13 cellular contexts compared by ENCODE assay signal in genomic region chr6:21109421-21110178, GRCh38.
A peak's percentile ranks its signal among the peaks of the same experiment; 100 is the strongest.
DNase-seq lines count a peak whose midpoint lies in the region; TF ChIP-seq lines count a peak whose summit lies in the region.
"Had no signal": no experiment of that assay in that cellular context is flagged by ENCODE, and none has a peak within 500 bp of the region (broad histone marks: within the 10 kb centered on the region; RNA-seq: fewer than 3 reads in every experiment).

No MANE protein-coding gene starts in this region.

- H3K27ac Mint-ChIP-seq in activated T-helper 1 cell treated with anti-CD3 and anti-CD28 coated beads, Interleukin-12 subunit alpha, Interleukin-12 subunit beta, Interleukin-2, Interleukin-4 antibody, amounts not matched to agents 30 ng/mL and 10 ng/mL and 1 ng/mL, durations not matched to agents 14 hours and 24 hours and 36 hours, result no peak overlapping the region
- H3K27ac Mint-ChIP-seq in activated naive CD8-positive, alpha-beta T cell treated with anti-CD3 and anti-CD28 coated beads for 36 hours, result no peak overlapping the region

- H3K27me3 Mint-ChIP-seq in activated T-helper 1 cell treated with anti-CD3 and anti-CD28 coated beads, Interleukin-12 subunit alpha, Interleukin-12 subunit beta, Interleukin-2, Interleukin-4 antibody, amounts not matched to agents 30 ng/mL and 10 ng/mL and 1 ng/mL, durations not matched to agents 14 hours and 24 hours and 36 hours (ENCODE audit: insufficient read depth), result no peaks in the 10 kb centered on the region
- no peaks in the 10 kb centered on the region for H3K27me3 Mint-ChIP-seq in activated naive CD8-positive, alpha-beta T cell treated with anti-CD3 and anti-CD28 coated beads for 36 hours

- peaks cover 4% of the 10 kb centered on the region for H3K36me3 Mint-ChIP-seq in activated T-helper 1 cell treated with anti-CD3 and anti-CD28 coated beads, Interleukin-12 subunit alpha, Interleukin-12 subunit beta, Interleukin-2, Interleukin-4 antibody, amounts not matched to agents 30 ng/mL and 10 ng/mL and 1 ng/mL, durations not matched to agents 14 hours and 24 hours and 36 hours (ENCODE audit: low read depth)
- peaks cover 5% of the 10 kb centered on the region for H3K36me3 Mint-ChIP-seq in activated naive CD8-positive, alpha-beta T cell treated with anti-CD3 and anti-CD28 coated beads for 36 hours

- peak; percentile 71 for TF ChIP-seq EP300 in Ishikawa (IDR thresholded peaks at IDR 0.05; ENCODE audit: borderline replicate concordance)

- no peak overlapping the region for H3K4me3 ChIP-seq in brain microvascular endothelial cell (ENCODE audit: low read depth, low read length)
- H3K4me3 ChIP-seq: colonic mucosa, lung had no signal

- no peak overlapping the region for H3K4me3 Mint-ChIP-seq in activated T-helper 1 cell treated with anti-CD3 and anti-CD28 coated beads, Interleukin-12 subunit alpha, Interleukin-12 subunit beta, Interleukin-2, Interleukin-4 antibody, amounts not matched to agents 30 ng/mL and 10 ng/mL and 1 ng/mL, durations not matched to agents 14 hours and 24 hours and 36 hours
- no peak overlapping the region for H3K4me3 Mint-ChIP-seq in activated naive CD8-positive, alpha-beta T cell treated with anti-CD3 and anti-CD28 coated beads for 36 hours

- no peaks in the 10 kb centered on the region for H3K36me3 ChIP-seq in brain microvascular endothelial cell (replicated peaks)
- H3K36me3 ChIP-seq: colonic mucosa had no signal

- H3K4me1 Mint-ChIP-seq in activated T-helper 1 cell treated with anti-CD3 and anti-CD28 coated beads, Interleukin-12 subunit alpha, Interleukin-12 subunit beta, Interleukin-2, Interleukin-4 antibody, amounts not matched to agents 30 ng/mL and 10 ng/mL and 1 ng/mL, durations not matched to agents 14 hours and 24 hours and 36 hours (ENCODE audit: low read depth), result no peaks in the 10 kb centered on the region
- H3K4me1 Mint-ChIP-seq in activated naive CD8-positive, alpha-beta T cell treated with anti-CD3 and anti-CD28 coated beads for 36 hours, result no peaks in the 10 kb centered on the region

- DNase-seq in AG20443 (ENCODE audit: low spot score), result peak; percentile 46
- peak; percentile 48 for DNase-seq in brain microvascular endothelial cell
- DNase-seq in kidney glomerular epithelial cell (lab: John Stamatoyannopoulos, UW), result peak; percentile 84
- no peak for DNase-seq in ecto neural progenitor cell (ENCODE audit: low spot score)
- DNase-seq in T-helper 1 cell, result no peak
- DNase-seq in activated T-helper 1 cell treated with anti-CD3 and anti-CD28 coated beads, Interleukin-12 subunit alpha, Interleukin-12 subunit beta, Interleukin-2, Interleukin-4 antibody, amounts not matched to agents 30 ng/mL and 10 ng/mL and 1 ng/mL, durations not matched to agents 14 hours and 24 hours and 36 hours (ENCODE audit: low spot score), result no peak
- DNase-seq in activated naive CD8-positive, alpha-beta T cell treated with anti-CD3 and anti-CD28 coated beads for 36 hours, result no peak
- DNase-seq: colonic mucosa; NCI-H146; SIG-M5; stimulated activated CD4-positive, alpha-beta T cell treated with anti-CD3 and anti-CD28 coated beads, Interleukin-4, amount 100 ng/mL, for 1 hour had no signal

- in situ Hi-C loops in brain microvascular endothelial cell (cut with HindIII; ENCODE audit: low pct_ligation_motif_present, low sequenced_read_pairs), result no loop called here

- no peaks in the 10 kb centered on the region for H3K9me3 Mint-ChIP-seq in activated T-helper 1 cell treated with anti-CD3 and anti-CD28 coated beads, Interleukin-12 subunit alpha, Interleukin-12 subunit beta, Interleukin-2, Interleukin-4 antibody, amounts not matched to agents 30 ng/mL and 10 ng/mL and 1 ng/mL, durations not matched to agents 14 hours and 24 hours and 36 hours
- no peaks in the 10 kb centered on the region for H3K9me3 Mint-ChIP-seq in activated naive CD8-positive, alpha-beta T cell treated with anti-CD3 and anti-CD28 coated beads for 36 hours

- TF ChIP-seq RAD21 in Ishikawa (IDR thresholded peaks at IDR 0.05; ENCODE audit: low read depth), result no peak

- TF ChIP-seq CTCF in brain microvascular endothelial cell (IDR thresholded peaks at IDR 0.05; ENCODE audit: low read depth, low read length, missing control alignments), result no peak

- no peak overlapping the region for H3K27ac ChIP-seq in brain microvascular endothelial cell
- H3K27ac ChIP-seq: colonic mucosa had no signal

- intact Hi-C loops in activated T-helper 1 cell treated with anti-CD3 and anti-CD28 coated beads, Interleukin-12 subunit alpha, Interleukin-12 subunit beta, Interleukin-2, Interleukin-4 antibody, amounts not matched to agents 30 ng/mL and 10 ng/mL and 1 ng/mL, durations not matched to agents 14 hours and 24 hours and 36 hours (cut with micrococcal nuclease), result no loop called here

- no peaks in the 10 kb centered on the region for H3K27me3 ChIP-seq in brain microvascular endothelial cell (replicated peaks)
- H3K27me3 ChIP-seq: colonic mucosa had no signal

TF ChIP-seq in Ishikawa, 13 proteins besides CTCF, POLR2A, EP300 and RAD21:
- TF ChIP-seq TEAD4 (IDR thresholded peaks at IDR 0.05) (peak; percentile 64; the same call in 1 of the 2 replicates), CREB1 (IDR thresholded peaks at IDR 0.05; ENCODE audit: low read depth) (no peak), CEBPB (IDR thresholded peaks at IDR 0.05) (no peak), TCF12 (IDR thresholded peaks at IDR 0.05; ENCODE audit: low read depth) (peak; percentile 70; the same call in 1 of the 2 replicates), NFIC (IDR thresholded peaks at IDR 0.05) (peak; percentile 66; the same call in 1 of the 2 replicates), YY1 (IDR thresholded peaks at IDR 0.05; ENCODE audit: low read depth) (no peak), FOXM1 (IDR thresholded peaks at IDR 0.05; ENCODE audit: borderline replicate concordance, low read depth) (peak; percentile 44; the same call in 1 of the 2 replicates), REST (IDR thresholded peaks at IDR 0.05; ENCODE audit: low read depth) (no peak)

Comparison
In these comparisons a context has a peak if more than half of its experiments do, and no peak if none do; other contexts are left out.
1. DNase-seq: peak in AG20443 (single experiment), brain microvascular endothelial cell (single experiment) and kidney glomerular epithelial cell (single experiment); none in ecto neural progenitor cell (single experiment), T-helper 1 cell (0 of 5), activated T-helper 1 cell treated with anti-CD3 and anti-CD28 coated beads, Interleukin-12 subunit alpha, Interleukin-12 subunit beta, Interleukin-2, Interleukin-4 antibody, amounts not matched to agents 30 ng/mL and 10 ng/mL and 1 ng/mL, durations not matched to agents 14 hours and 24 hours and 36 hours (single experiment) and activated naive CD8-positive, alpha-beta T cell treated with anti-CD3 and anti-CD28 coated beads for 36 hours (single experiment).